ENCODE assay signal across 11 cellular contexts in the genomic region with DNA sequence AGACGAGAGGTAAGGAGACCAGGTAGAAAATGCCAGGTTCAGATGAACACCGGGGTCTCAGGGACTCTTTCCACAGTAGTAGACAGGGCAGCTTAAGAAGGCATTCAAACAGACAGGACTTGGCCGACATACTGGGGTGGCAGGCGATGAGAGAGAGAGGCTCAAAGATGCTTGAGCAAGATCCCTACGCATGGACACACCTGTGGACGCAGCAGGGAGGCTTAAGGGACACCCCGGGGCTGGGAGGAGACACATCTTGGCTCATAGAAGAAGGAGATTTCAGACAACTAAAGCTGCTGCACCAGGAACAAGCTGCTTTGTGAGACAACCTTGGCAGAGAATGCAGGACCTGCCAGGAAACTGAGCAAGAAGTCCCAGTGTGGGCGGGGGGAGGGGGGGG.
DNase-seq lines count a peak whose midpoint lies in the region; ATAC-seq and TF ChIP-seq lines count a peak whose summit lies in the region.
"Had no signal": no experiment of that assay in that cellular context is flagged by ENCODE, and none has a peak within 500 bp of the region (broad histone marks: within the 10 kb centered on the region; RNA-seq: fewer than 3 reads in every experiment).

No MANE protein-coding gene starts in this region.

- H3K27me3 Mint-ChIP-seq in MCF 10A (ENCODE audit: insufficient read depth, unreplicated experiment), result no peaks in the 10 kb centered on the region
- H3K27me3 Mint-ChIP-seq in endothelial cell (ENCODE audit: unreplicated experiment), result peaks cover 7% of the 10 kb centered on the region
- H3K27me3 Mint-ChIP-seq in neural crest cell (ENCODE audit: low read depth), result no peaks in the 10 kb centered on the region
- H3K27me3 Mint-ChIP-seq: CD8-positive, alpha-beta memory T cell had no signal

- TF ChIP-seq POLR2A in breast epithelium (IDR thresholded peaks at IDR 0.05) (no peak), tibial nerve (IDR thresholded peaks at IDR 0.05) (no peak)

- no peaks in the 10 kb centered on the region for H3K36me3 ChIP-seq in breast epithelium
- no peaks in the 10 kb centered on the region for H3K36me3 ChIP-seq in tibial nerve
- H3K36me3 ChIP-seq: SJCRH30 had no signal

- H3K27me3 ChIP-seq in breast epithelium (no peaks in the 10 kb centered on the region), tibial nerve (no peaks in the 10 kb centered on the region)
- H3K27me3 ChIP-seq: SJCRH30 had no signal

- ATAC-seq in HG02973 (IDR thresholded peaks at IDR 0.05; ENCODE audit: unreplicated experiment), result no peak

- H3K4me1 ChIP-seq in breast epithelium (no peaks in the 10 kb centered on the region), tibial nerve (no peaks in the 10 kb centered on the region)
- H3K4me1 ChIP-seq: SJCRH30 had no signal

- TF ChIP-seq CTCF in MCF 10A (IDR thresholded peaks at IDR 0.05; ENCODE audit: unreplicated experiment) (no peak), breast epithelium (IDR thresholded peaks at IDR 0.05) (no peak), endothelial cell (IDR thresholded peaks at IDR 0.05; ENCODE audit: unreplicated experiment) (peak; percentile 7), neural crest cell (conservative IDR thresholded peaks at IDR 0.05) (no peak), tibial nerve (IDR thresholded peaks at IDR 0.05) (no peak)

- H3K9me3 ChIP-seq in breast epithelium (no peaks in the 10 kb centered on the region), tibial nerve (no peaks in the 10 kb centered on the region)
- H3K9me3 ChIP-seq: SJCRH30 had no signal

- TF ChIP-seq EP300 in tibial nerve (IDR thresholded peaks at IDR 0.05), result no peak

- H3K9me3 Mint-ChIP-seq in MCF 10A (ENCODE audit: unreplicated experiment) (no peaks in the 10 kb centered on the region), endothelial cell (ENCODE audit: unreplicated experiment) (no peaks in the 10 kb centered on the region), neural crest cell (no peaks in the 10 kb centered on the region)
- H3K9me3 Mint-ChIP-seq: CD8-positive, alpha-beta memory T cell had no signal

- no peak overlapping the region for H3K27ac ChIP-seq in breast epithelium
- H3K27ac ChIP-seq in tibial nerve, result no peak overlapping the region
- H3K27ac ChIP-seq: SJCRH30 had no signal

- peak overlapping the region; percentile 6 for H3K27ac Mint-ChIP-seq in MCF 10A (ENCODE audit: low read depth, unreplicated experiment)
- no peak overlapping the region for H3K27ac Mint-ChIP-seq in endothelial cell (ENCODE audit: unreplicated experiment)
- H3K27ac Mint-ChIP-seq in neural crest cell (ENCODE audit: unreplicated experiment), result peak overlapping the region; percentile 58

- WGBS in tibial nerve, 2 donors, result 84 to 89% methylated on average over 8 of the region's 8 CpGs

- H3K4me1 Mint-ChIP-seq in MCF 10A (ENCODE audit: insufficient read depth, unreplicated experiment), result peaks cover 6% of the 10 kb centered on the region
- peaks cover 26% of the 10 kb centered on the region for H3K4me1 Mint-ChIP-seq in endothelial cell (ENCODE audit: unreplicated experiment)
- H3K4me1 Mint-ChIP-seq in neural crest cell, result peaks cover 48% of the 10 kb centered on the region
- H3K4me1 Mint-ChIP-seq: CD8-positive, alpha-beta memory T cell had no signal

- DNase-seq in MCF 10A (ENCODE audit: unreplicated experiment) (peak; percentile 8), breast epithelium (ENCODE audit: low spot score in 2 of 2) (no peak), endothelial cell (ENCODE audit: low spot score) (no peak), neural crest cell (ENCODE audit: low read depth, low spot score) (no peak), DMS53 (lab: John Stamatoyannopoulos, UW) (no peak), tibial nerve (ENCODE audit: low spot score in 2 of 2) (no peak), SW480 (ENCODE audit: low spot score) (no peak)
- DNase-seq: CD8-positive, alpha-beta memory T cell had no signal

- CTCF ChIA-PET in MCF 10A (lab: Yijun Ruan, JAX), result interaction anchor here (0.6 to 1.7 kb wide), 17 partner anchors 10 to 1375 kb away, joined by 3 to 6 read pairs (median 3); no protein-coding TSS in a partner anchor

- H3K4me3 ChIP-seq in breast epithelium, result no peak overlapping the region
- H3K4me3 ChIP-seq in tibial nerve, result no peak overlapping the region
- H3K4me3 ChIP-seq: K562, SJCRH30 had no signal

- H3K4me3 Mint-ChIP-seq in MCF 10A (ENCODE audit: unreplicated experiment) (no peak overlapping the region), endothelial cell (ENCODE audit: unreplicated experiment) (no peak overlapping the region), neural crest cell (no peak overlapping the region)
- H3K4me3 Mint-ChIP-seq: CD8-positive, alpha-beta memory T cell had no signal

- intact Hi-C loops in MCF 10A (cut with micrococcal nuclease) (loop anchor here (2.0 kb wide), 1 partner anchor 525 kb away; no protein-coding TSS in a partner anchor), breast epithelium (cut with DNase I; ENCODE audit: low total_unique reads) (no loop called here)

- no TSS peak for BruUV-seq in MCF 10A (replicated peaks; lab: Mats Ljungman, UMichigan)

- H3K36me3 Mint-ChIP-seq in MCF 10A (ENCODE audit: insufficient read depth, unreplicated experiment), result no peaks in the 10 kb centered on the region
- H3K36me3 Mint-ChIP-seq in endothelial cell (ENCODE audit: low read depth, unreplicated experiment), result no peaks in the 10 kb centered on the region
- H3K36me3 Mint-ChIP-seq in neural crest cell (ENCODE audit: low read depth), result no peaks in the 10 kb centered on the region

- POLR2A ChIA-PET in MCF 10A (lab: Yijun Ruan, JAX), result no interaction called here
